In genomic region chr3:159781867-159782266, GRCh38 we compare ENCODE assay signal across 19 cellular contexts. TPM values are rescaled to one million over a fixed set of nuclear protein-coding genes. Genes with fewer than 3 reads are reported as not detected.
DNase-seq lines count a peak whose midpoint lies in the region; ATAC-seq, FAIRE-seq and TF ChIP-seq lines count a peak whose summit lies in the region.
"Had no signal": no experiment of that assay in that cellular context is flagged by ENCODE, and none has a peak within 500 bp of the region (broad histone marks: within the 10 kb centered on the region; RNA-seq: fewer than 3 reads in every experiment).

No MANE protein-coding gene starts in this region.

- H3K36me3 ChIP-seq in ascending aorta: no peaks in the 10 kb centered on the region
- peaks cover 0 to under 1% (median 0%) of the 10 kb centered on the region in 4 donors for H3K36me3 ChIP-seq in liver (ENCODE audit: control insufficient read depth in 4 of 4, insufficient read depth in 3 of 4, low read depth in 1 of 4, low read length in 3 of 4)
- H3K36me3 ChIP-seq: neural progenitor cell had no signal

- H3K27me3 ChIP-seq in ascending aorta: no peaks in the 10 kb centered on the region
- no peaks in the 10 kb centered on the region for H3K27me3 ChIP-seq in liver (ENCODE audit: control insufficient read depth in 4 of 4, insufficient read depth in 4 of 4, low read length in 3 of 4)
- H3K27me3 ChIP-seq: neural progenitor cell had no signal

- no peak for TF ChIP-seq POLR2A in A549 (IDR thresholded peaks at IDR 0.05; ENCODE audit: low read length)

- H3K4me3 ChIP-seq in A549 (no peak overlapping the region), HFF-Myc (replicated peaks; ENCODE audit: low read depth, low read length) (no peak overlapping the region), ascending aorta (no peak overlapping the region), liver (ENCODE audit: low read depth in 1 of 3, low read length in 3 of 3) (no peak overlapping the region)
- H3K4me3 ChIP-seq: neural progenitor cell had no signal

- H3K4me1 ChIP-seq in A549: peaks cover 61% of the 10 kb centered on the region
- peaks cover 4 to 69% of the 10 kb centered on the region in 2 donors for H3K4me1 ChIP-seq in ascending aorta
- peaks cover 8 to 26% (median 17%) of the 10 kb centered on the region in 4 donors for H3K4me1 ChIP-seq in liver (ENCODE audit: control insufficient read depth in 4 of 4, insufficient read depth in 4 of 4, low read length in 3 of 4)
- H3K4me1 ChIP-seq: neural progenitor cell had no signal

- no peak for TF ChIP-seq EP300 in A549 (IDR thresholded peaks at IDR 0.05)

- no peak for DNase-seq in A549 (ENCODE audit: low read depth in 1 of 2, low spot score in 1 of 2)
- DNase-seq in HFF-Myc (ENCODE audit: extremely low read depth, low read depth): no peak
- no peak for DNase-seq in ascending aorta (ENCODE audit: low spot score in 2 of 2)
- DNase-seq in UCSD-AML1 (lab: John Stamatoyannopoulos, UW; ENCODE audit: unreplicated experiment): no peak
- no peak for DNase-seq in head of caudate nucleus
- DNase-seq in mucosa of gallbladder (ENCODE audit: low spot score): no peak
- DNase-seq: activated CD4-positive, alpha-beta T cell treated with anti-CD3 and anti-CD28 coated beads, Interleukin-2, amount 10 ng/mL, durations not matched to agents 7 days and 5 days; activated CD8-positive, alpha-beta memory T cell treated with anti-CD3 and anti-CD28 coated beads, Interleukin-2, amount 50 U/mL, for 48 hours; activated gamma-delta T cell treated with Interleukin-2 at 50 U/mL for 16 hours; CD4-positive, alpha-beta T cell; cerebellar nuclear complex; effector memory CD8-positive, alpha-beta T cell; islet precursor cell; NCI-H1417 treated with DMSO at 0.1 percent for 48 hours; NK-92 treated with Interleukin-12 subunit alpha and Interleukin-12 subunit beta, amount 100 ng/mL, for 24 hours had no signal

- CTCF ChIA-PET in A549 (lab: Yijun Ruan, JAX): interaction anchor here (0.9 to 7.5 kb wide), 11 partner anchors 10 to 516 kb away, joined by 3 to 79 read pairs (median 4); partner anchors contain the start of gene IL12A

- intact Hi-C loops in ascending aorta (cut with DNase I): no loop called here
- intact Hi-C loops in head of caudate nucleus (cut with DNase I): no loop called here

- ATAC-seq in A549: peak; percentile 22 to 25; a peak in 3 of 6 replicates
- ATAC-seq in GM19463 (IDR thresholded peaks at IDR 0.05; ENCODE audit: unreplicated experiment): no peak
- ATAC-seq: effector memory CD8-positive, alpha-beta T cell had no signal

- peak overlapping the region; percentile 80; the same call in 2 of the 3 replicates for H3K4me2 ChIP-seq in A549
- H3K4me2 ChIP-seq: neural progenitor cell had no signal

- POLR2A ChIA-PET in A549 (lab: Yijun Ruan, JAX): interaction anchor here (0.6 to 1.7 kb wide), 2 partner anchors 18 to 517 kb away, joined by 3 to 7 read pairs; no protein-coding TSS in a partner anchor

- H3K9me3 ChIP-seq in A549 (no peaks in the 10 kb centered on the region), ascending aorta (no peaks in the 10 kb centered on the region), liver (ENCODE audit: control insufficient read depth in 4 of 4, low read length in 3 of 4) (no peaks in the 10 kb centered on the region)

- TF ChIP-seq RAD21 in A549 (conservative IDR thresholded peaks at IDR 0.05 in 1 of 2, IDR thresholded peaks at IDR 0.05 in 1 of 2) (peak in 1 of 2 experiments; percentile 12; a peak in 1 of 5 replicates), liver (IDR thresholded peaks at IDR 0.05) (peak; percentile 26 to 59)

- WGBS in A549 (ENCODE audit: missing lambda C conversion rate): 90% methylated on average over 2 of the region's 2 CpGs
- 91% methylated on average over 2 of the region's 2 CpGs for WGBS in liver

- no peak for FAIRE-seq in A549 (lab: Jason Lieb, UNC)
- FAIRE-seq: HTR-8/SVneo had no signal

- H3K9ac ChIP-seq in liver (ENCODE audit: low read depth in 1 of 2, low read length in 2 of 2): no peak overlapping the region
- H3K9ac ChIP-seq: neural progenitor cell had no signal

- H3K27ac ChIP-seq in A549 (0 out of 6 replicates have a peak overlapping the region, but pooled peaks of 1 of the 2 experiments have one; percentile 13), ascending aorta (peak overlapping the region; percentile 89 to 95), liver (ENCODE audit: low read depth in 1 of 2, low read length in 2 of 2) (no peak overlapping the region)
- H3K27ac ChIP-seq: neural progenitor cell had no signal

- peak; percentile 17; the same call in 2 of the 3 replicates for TF ChIP-seq CTCF in A549 (IDR thresholded peaks at IDR 0.05)
- peak; percentile 4 for TF ChIP-seq CTCF in HFF-Myc (IDR thresholded peaks at IDR 0.05; ENCODE audit: low read depth, low read length, missing control alignments)
- TF ChIP-seq CTCF in ascending aorta (IDR thresholded peaks at IDR 0.05): no peak
- TF ChIP-seq CTCF in liver (IDR thresholded peaks at IDR 0.05; ENCODE audit: low read depth, low read length, missing input control): peak; percentile 19

TF ChIP-seq in A549, 52 proteins besides CTCF, POLR2A, EP300 and RAD21 (continues in another document):
- TF ChIP-seq ZNF302 (CRISPR knock-in tag; IDR thresholded peaks at IDR 0.05) (no peak), SMC3 (IDR thresholded peaks at IDR 0.05) (peak; percentile 19; the same call in 1 of the 3 replicates), TP53 (CRISPR knock-in tag; IDR thresholded peaks at IDR 0.05) (no peak)
- TF ChIP-seq, protein P1, sequence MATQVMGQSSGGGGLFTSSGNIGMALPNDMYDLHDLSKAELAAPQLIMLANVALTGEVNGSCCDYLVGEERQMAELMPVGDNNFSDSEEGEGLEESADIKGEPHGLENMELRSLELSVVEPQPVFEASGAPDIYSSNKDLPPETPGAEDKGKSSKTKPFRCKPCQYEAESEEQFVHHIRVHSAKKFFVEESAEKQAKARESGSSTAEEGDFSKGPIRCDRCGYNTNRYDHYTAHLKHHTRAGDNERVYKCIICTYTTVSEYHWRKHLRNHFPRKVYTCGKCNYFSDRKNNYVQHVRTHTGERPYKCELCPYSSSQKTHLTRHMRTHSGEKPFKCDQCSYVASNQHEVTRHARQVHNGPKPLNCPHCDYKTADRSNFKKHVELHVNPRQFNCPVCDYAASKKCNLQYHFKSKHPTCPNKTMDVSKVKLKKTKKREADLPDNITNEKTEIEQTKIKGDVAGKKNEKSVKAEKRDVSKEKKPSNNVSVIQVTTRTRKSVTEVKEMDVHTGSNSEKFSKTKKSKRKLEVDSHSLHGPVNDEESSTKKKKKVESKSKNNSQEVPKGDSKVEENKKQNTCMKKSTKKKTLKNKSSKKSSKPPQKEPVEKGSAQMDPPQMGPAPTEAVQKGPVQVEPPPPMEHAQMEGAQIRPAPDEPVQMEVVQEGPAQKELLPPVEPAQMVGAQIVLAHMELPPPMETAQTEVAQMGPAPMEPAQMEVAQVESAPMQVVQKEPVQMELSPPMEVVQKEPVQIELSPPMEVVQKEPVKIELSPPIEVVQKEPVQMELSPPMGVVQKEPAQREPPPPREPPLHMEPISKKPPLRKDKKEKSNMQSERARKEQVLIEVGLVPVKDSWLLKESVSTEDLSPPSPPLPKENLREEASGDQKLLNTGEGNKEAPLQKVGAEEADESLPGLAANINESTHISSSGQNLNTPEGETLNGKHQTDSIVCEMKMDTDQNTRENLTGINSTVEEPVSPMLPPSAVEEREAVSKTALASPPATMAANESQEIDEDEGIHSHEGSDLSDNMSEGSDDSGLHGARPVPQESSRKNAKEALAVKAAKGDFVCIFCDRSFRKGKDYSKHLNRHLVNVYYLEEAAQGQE (IDR thresholded peaks at IDR 0.05): peak; percentile 32; the same call in 1 of the 2 replicates

TF ChIP-seq in liver, 16 proteins besides CTCF, POLR2A, EP300 and RAD21:
- no peak for TF ChIP-seq EGR1 (IDR thresholded peaks at IDR 0.05; ENCODE audit: low read depth in 2 of 2)
- TF ChIP-seq JUND (IDR thresholded peaks at IDR 0.05): no peak
- TF ChIP-seq NR2F2 (IDR thresholded peaks at IDR 0.05): no peak
- TF ChIP-seq SP1 (IDR thresholded peaks at IDR 0.05): no peak
- no peak for TF ChIP-seq FOXA1 (IDR thresholded peaks at IDR 0.05)
- TF ChIP-seq HNF4A (conservative IDR thresholded peaks at IDR 0.05): no peak
- TF ChIP-seq, protein P1 (IDR thresholded peaks at IDR 0.05): peak; percentile 78

RNA-seq across cellular contexts. Expression of gene SCHIP1, which starts 57.8 kb away (rescaled TPM):
- polyA plus RNA-seq in A549 (2011; rRNA removed) (2.7 and 3.5 TPM in 2 replicates), A549 (2017; fragmentation: RNase III; extraction: RNeasy Plus Mini Kit Qiagen cat#74134 plus additional on column Dnase treatment) (2.0 to 3.6 TPM (median 2.6 TPM) in 3 replicates), liver (under 1 TPM; 0.21 to 0.46 TPM)
- polyA plus RNA-seq in A549 (2012; cell fraction: cytosol; rRNA removed): 0.13 and 0.15 TPM in 2 replicates
- 1.3 TPM in 2 replicates for polyA plus RNA-seq in A549 (2012; cell fraction: nucleus; rRNA removed)
- polyA minus RNA-seq in A549 (2011; rRNA and poly(A)+ RNA removed): 5.2 and 7.1 TPM in 2 replicates
- total RNA-seq in ascending aorta (11.7 TPM), liver (1 to 10 TPM in 1 of 2 donors, under 1 TPM in 1; 0.47 to 1.6 TPM), mucosa of gallbladder (5.0 TPM)
- total RNA-seq: CD4-positive, alpha-beta T cell had no signal

Comparison
In these comparisons a context has a peak if more than half of its experiments do, and no peak if none do; other contexts are left out.
1. H3K27ac ChIP-seq: peak in ascending aorta (2 of 2); none in liver (0 of 2).
2. CTCF ChIP-seq: peak in A549 (single experiment), HFF-Myc (single experiment) and liver (single experiment); none in ascending aorta (0 of 3).